In genomic region chr18:39241534-39241933, GRCh38 we compare ENCODE assay signal across 1 cellular context.
TF ChIP-seq lines count a peak whose summit lies in the region.

No MANE protein-coding gene starts in this region.

TF ChIP-seq in HepG2, 621 proteins besides CTCF, POLR2A, EP300 and RAD21 (continued from another document and continues in another):
- no peak for TF ChIP-seq HOXA9 (CRISPR knock-in tag; IDR thresholded peaks at IDR 0.05; ENCODE audit: borderline replicate concordance)
- no peak for TF ChIP-seq RBM22 (optimal IDR thresholded peaks at IDR 0.05; ENCODE audit: low read length)
- no peak for TF ChIP-seq TBL1XR1 (IDR thresholded peaks at IDR 0.05; ENCODE audit: borderline replicate concordance, low read length, partially characterized antibody)
- TF ChIP-seq ZSCAN31 (CRISPR knock-in tag; IDR thresholded peaks at IDR 0.05; ENCODE audit: low read depth): no peak
- no peak for TF ChIP-seq ZSCAN20 (CRISPR knock-in tag; IDR thresholded peaks at IDR 0.05; ENCODE audit: borderline replicate concordance)
- TF ChIP-seq HES4 (CRISPR knock-in tag; IDR thresholded peaks at IDR 0.05; ENCODE audit: borderline replicate concordance): no peak
- peak; percentile 61; the same call in 1 of the 2 replicates for TF ChIP-seq FOXJ3 (CRISPR knock-in tag; IDR thresholded peaks at IDR 0.05; ENCODE audit: borderline replicate concordance)
- no peak for TF ChIP-seq AKNA (CRISPR knock-in tag; IDR thresholded peaks at IDR 0.05; ENCODE audit: borderline replicate concordance)
- TF ChIP-seq MED1 (CRISPR knock-in tag; IDR thresholded peaks at IDR 0.05): 0 out of 2 replicates have a peak, but pooled peaks have one; percentile 30
- no peak for TF ChIP-seq MEIS2 (CRISPR knock-in tag; IDR thresholded peaks at IDR 0.05)
- TF ChIP-seq ZNF816 (CRISPR knock-in tag; IDR thresholded peaks at IDR 0.05; ENCODE audit: borderline replicate concordance): no peak
- peak; percentile 10; the same call in 1 of the 2 replicates for TF ChIP-seq SIX1 (CRISPR knock-in tag; IDR thresholded peaks at IDR 0.05; ENCODE audit: borderline replicate concordance)
- TF ChIP-seq ZFP41 (CRISPR knock-in tag; IDR thresholded peaks at IDR 0.05; ENCODE audit: borderline replicate concordance): no peak
- TF ChIP-seq SAP130 (CRISPR knock-in tag; IDR thresholded peaks at IDR 0.05; ENCODE audit: low read depth): peak; percentile 40; the same call in 1 of the 2 replicates
- TF ChIP-seq ZSCAN21 (CRISPR knock-in tag; IDR thresholded peaks at IDR 0.05; ENCODE audit: borderline replicate concordance): no peak
- TF ChIP-seq ZNF644 (CRISPR knock-in tag; IDR thresholded peaks at IDR 0.05; ENCODE audit: low read depth): peak; percentile 96
- TF ChIP-seq SETDB1 (CRISPR knock-in tag; IDR thresholded peaks at IDR 0.05; ENCODE audit: borderline replicate concordance): no peak
- TF ChIP-seq ZNF770 (CRISPR knock-in tag; IDR thresholded peaks at IDR 0.05): no peak
- no peak for TF ChIP-seq CBX5 (CRISPR knock-in tag; IDR thresholded peaks at IDR 0.05; ENCODE audit: borderline replicate concordance)
- TF ChIP-seq, protein P1, sequence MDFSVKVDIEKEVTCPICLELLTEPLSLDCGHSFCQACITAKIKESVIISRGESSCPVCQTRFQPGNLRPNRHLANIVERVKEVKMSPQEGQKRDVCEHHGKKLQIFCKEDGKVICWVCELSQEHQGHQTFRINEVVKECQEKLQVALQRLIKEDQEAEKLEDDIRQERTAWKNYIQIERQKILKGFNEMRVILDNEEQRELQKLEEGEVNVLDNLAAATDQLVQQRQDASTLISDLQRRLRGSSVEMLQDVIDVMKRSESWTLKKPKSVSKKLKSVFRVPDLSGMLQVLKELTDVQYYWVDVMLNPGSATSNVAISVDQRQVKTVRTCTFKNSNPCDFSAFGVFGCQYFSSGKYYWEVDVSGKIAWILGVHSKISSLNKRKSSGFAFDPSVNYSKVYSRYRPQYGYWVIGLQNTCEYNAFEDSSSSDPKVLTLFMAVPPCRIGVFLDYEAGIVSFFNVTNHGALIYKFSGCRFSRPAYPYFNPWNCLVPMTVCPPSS (IDR thresholded peaks at IDR 0.05): no peak
- no peak for TF ChIP-seq ZNF552 (CRISPR knock-in tag; IDR thresholded peaks at IDR 0.05; ENCODE audit: borderline replicate concordance)
- TF ChIP-seq ZNF33B (CRISPR knock-in tag; IDR thresholded peaks at IDR 0.05): no peak
- TF ChIP-seq ZNF556 (CRISPR knock-in tag; IDR thresholded peaks at IDR 0.05; ENCODE audit: borderline replicate concordance): no peak
- peak; percentile 99 for TF ChIP-seq HOMEZ (CRISPR knock-in tag; IDR thresholded peaks at IDR 0.05; ENCODE audit: low read depth)
- no peak for TF ChIP-seq TARDBP (CRISPR knock-in tag; IDR thresholded peaks at IDR 0.05)
- no peak for TF ChIP-seq PRPF4 (IDR thresholded peaks at IDR 0.05; ENCODE audit: low read depth, low read length, poor library complexity, severe bottlenecking)
- TF ChIP-seq XBP1 (CRISPR knock-in tag; IDR thresholded peaks at IDR 0.05): no peak
- TF ChIP-seq, protein P2, sequence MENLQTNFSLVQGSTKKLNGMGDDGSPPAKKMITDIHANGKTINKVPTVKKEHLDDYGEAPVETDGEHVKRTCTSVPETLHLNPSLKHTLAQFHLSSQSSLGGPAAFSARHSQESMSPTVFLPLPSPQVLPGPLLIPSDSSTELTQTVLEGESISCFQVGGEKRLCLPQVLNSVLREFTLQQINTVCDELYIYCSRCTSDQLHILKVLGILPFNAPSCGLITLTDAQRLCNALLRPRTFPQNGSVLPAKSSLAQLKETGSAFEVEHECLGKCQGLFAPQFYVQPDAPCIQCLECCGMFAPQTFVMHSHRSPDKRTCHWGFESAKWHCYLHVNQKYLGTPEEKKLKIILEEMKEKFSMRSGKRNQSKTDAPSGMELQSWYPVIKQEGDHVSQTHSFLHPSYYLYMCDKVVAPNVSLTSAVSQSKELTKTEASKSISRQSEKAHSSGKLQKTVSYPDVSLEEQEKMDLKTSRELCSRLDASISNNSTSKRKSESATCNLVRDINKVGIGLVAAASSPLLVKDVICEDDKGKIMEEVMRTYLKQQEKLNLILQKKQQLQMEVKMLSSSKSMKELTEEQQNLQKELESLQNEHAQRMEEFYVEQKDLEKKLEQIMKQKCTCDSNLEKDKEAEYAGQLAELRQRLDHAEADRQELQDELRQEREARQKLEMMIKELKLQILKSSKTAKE (CRISPR knock-in tag; IDR thresholded peaks at IDR 0.05; ENCODE audit: borderline replicate concordance): no peak
- TF ChIP-seq RFX1 (IDR thresholded peaks at IDR 0.05): no peak
- TF ChIP-seq ZNF766 (CRISPR knock-in tag; IDR thresholded peaks at IDR 0.05; ENCODE audit: borderline replicate concordance): no peak
- peak; percentile 80 for TF ChIP-seq PAXIP1 (CRISPR knock-in tag; conservative IDR thresholded peaks at IDR 0.05)
- no peak; the same call in 1 of the 2 replicates for TF ChIP-seq ZNF652 (CRISPR knock-in tag; IDR thresholded peaks at IDR 0.05; ENCODE audit: borderline replicate concordance, low read depth)
- TF ChIP-seq FOSL1 (CRISPR knock-in tag; IDR thresholded peaks at IDR 0.05; ENCODE audit: borderline replicate concordance): no peak
- no peak for TF ChIP-seq SP5 (CRISPR knock-in tag; IDR thresholded peaks at IDR 0.05; ENCODE audit: borderline replicate concordance, low read depth)
- no peak for TF ChIP-seq NR2F6 (IDR thresholded peaks at IDR 0.05)
- TF ChIP-seq NR2F6 (CRISPR knock-in tag; IDR thresholded peaks at IDR 0.05): peak; percentile 25; the same call in 1 of the 2 replicates
- no peak for TF ChIP-seq JUNB (CRISPR knock-in tag; IDR thresholded peaks at IDR 0.05; ENCODE audit: borderline replicate concordance)
- TF ChIP-seq TBP (CRISPR knock-in tag; IDR thresholded peaks at IDR 0.05): no peak
- TF ChIP-seq, protein P3, sequence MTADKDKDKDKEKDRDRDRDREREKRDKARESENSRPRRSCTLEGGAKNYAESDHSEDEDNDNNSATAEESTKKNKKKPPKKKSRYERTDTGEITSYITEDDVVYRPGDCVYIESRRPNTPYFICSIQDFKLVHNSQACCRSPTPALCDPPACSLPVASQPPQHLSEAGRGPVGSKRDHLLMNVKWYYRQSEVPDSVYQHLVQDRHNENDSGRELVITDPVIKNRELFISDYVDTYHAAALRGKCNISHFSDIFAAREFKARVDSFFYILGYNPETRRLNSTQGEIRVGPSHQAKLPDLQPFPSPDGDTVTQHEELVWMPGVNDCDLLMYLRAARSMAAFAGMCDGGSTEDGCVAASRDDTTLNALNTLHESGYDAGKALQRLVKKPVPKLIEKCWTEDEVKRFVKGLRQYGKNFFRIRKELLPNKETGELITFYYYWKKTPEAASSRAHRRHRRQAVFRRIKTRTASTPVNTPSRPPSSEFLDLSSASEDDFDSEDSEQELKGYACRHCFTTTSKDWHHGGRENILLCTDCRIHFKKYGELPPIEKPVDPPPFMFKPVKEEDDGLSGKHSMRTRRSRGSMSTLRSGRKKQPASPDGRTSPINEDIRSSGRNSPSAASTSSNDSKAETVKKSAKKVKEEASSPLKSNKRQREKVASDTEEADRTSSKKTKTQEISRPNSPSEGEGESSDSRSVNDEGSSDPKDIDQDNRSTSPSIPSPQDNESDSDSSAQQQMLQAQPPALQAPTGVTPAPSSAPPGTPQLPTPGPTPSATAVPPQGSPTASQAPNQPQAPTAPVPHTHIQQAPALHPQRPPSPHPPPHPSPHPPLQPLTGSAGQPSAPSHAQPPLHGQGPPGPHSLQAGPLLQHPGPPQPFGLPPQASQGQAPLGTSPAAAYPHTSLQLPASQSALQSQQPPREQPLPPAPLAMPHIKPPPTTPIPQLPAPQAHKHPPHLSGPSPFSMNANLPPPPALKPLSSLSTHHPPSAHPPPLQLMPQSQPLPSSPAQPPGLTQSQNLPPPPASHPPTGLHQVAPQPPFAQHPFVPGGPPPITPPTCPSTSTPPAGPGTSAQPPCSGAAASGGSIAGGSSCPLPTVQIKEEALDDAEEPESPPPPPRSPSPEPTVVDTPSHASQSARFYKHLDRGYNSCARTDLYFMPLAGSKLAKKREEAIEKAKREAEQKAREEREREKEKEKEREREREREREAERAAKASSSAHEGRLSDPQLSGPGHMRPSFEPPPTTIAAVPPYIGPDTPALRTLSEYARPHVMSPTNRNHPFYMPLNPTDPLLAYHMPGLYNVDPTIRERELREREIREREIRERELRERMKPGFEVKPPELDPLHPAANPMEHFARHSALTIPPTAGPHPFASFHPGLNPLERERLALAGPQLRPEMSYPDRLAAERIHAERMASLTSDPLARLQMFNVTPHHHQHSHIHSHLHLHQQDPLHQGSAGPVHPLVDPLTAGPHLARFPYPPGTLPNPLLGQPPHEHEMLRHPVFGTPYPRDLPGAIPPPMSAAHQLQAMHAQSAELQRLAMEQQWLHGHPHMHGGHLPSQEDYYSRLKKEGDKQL (CRISPR knock-in tag; IDR thresholded peaks at IDR 0.05; ENCODE audit: low read depth): 0 out of 2 replicates have a peak, but pooled peaks have one; percentile 39
- no peak for TF ChIP-seq PRMT3 (CRISPR knock-in tag; IDR thresholded peaks at IDR 0.05; ENCODE audit: borderline replicate concordance, low read depth)
- peak; percentile 93 for TF ChIP-seq FOXA3 (CRISPR knock-in tag; IDR thresholded peaks at IDR 0.05)
- no peak for TF ChIP-seq NAIF1 (CRISPR knock-in tag; IDR thresholded peaks at IDR 0.05; ENCODE audit: borderline replicate concordance)
- no peak for TF ChIP-seq ZBTB21 (CRISPR knock-in tag; IDR thresholded peaks at IDR 0.05)
